Comparison of ENCODE assay signal across 13 cellular contexts in the genomic region with DNA sequence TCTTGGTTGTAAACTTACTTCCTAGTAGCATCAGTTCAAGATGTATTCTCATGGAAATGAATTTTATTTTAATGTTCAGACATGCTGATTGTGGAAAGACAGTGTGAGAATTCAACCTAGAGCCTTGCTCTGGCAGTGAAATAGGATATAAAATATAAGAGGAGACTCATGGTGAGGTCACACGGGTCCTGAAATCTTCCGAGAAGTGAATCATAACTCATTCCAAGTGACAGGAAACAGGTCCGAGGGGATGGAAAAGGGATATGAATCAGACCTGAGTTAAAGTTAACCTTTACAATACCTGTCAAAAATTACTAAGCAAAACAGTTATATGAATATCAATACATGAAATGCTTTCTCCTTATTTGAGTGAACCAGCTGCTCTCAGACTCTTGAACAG.
DNase-seq lines count a peak whose midpoint lies in the region; ATAC-seq and TF ChIP-seq lines count a peak whose summit lies in the region.
"Had no signal": no experiment of that assay in that cellular context is flagged by ENCODE, and none has a peak within 500 bp of the region (broad histone marks: within the 10 kb centered on the region; RNA-seq: fewer than 3 reads in every experiment).

No MANE protein-coding gene starts in this region.

- no peak for TF ChIP-seq CTCF in foreskin keratinocyte (conservative IDR thresholded peaks at IDR 0.05)

- H3K27me3 ChIP-seq in adipocyte (replicated peaks; ENCODE audit: control insufficient read depth, insufficient read depth, low read length) = no peaks in the 10 kb centered on the region
- H3K27me3 ChIP-seq in foreskin keratinocyte = no peaks in the 10 kb centered on the region
- H3K27me3 ChIP-seq: esophagus squamous epithelium had no signal

- no peak overlapping the region for H3K4me3 ChIP-seq in adipocyte (ENCODE audit: low read length)
- H3K4me3 ChIP-seq: esophagus squamous epithelium, thoracic aorta had no signal

- peaks cover 9 to 13% of the 10 kb centered on the region in 2 donors for H3K9me3 Mint-ChIP-seq in activated naive CD4-positive, alpha-beta T cell treated with anti-CD3 and anti-CD28 coated beads, Interleukin-2, amount 50 U/mL, for 72 hours

- ATAC-seq in foreskin keratinocyte = peak; percentile 100
- no peak for ATAC-seq in GM18867 (IDR thresholded peaks at IDR 0.05; ENCODE audit: unreplicated experiment)
- no peak for ATAC-seq in activated naive CD4-positive, alpha-beta T cell treated with anti-CD3 and anti-CD28 coated beads, Interleukin-2, amount 50 U/mL, for 72 hours

- H3K4me1 ChIP-seq in adipocyte (ENCODE audit: control insufficient read depth, insufficient read depth, low read length) (peaks cover 8% of the 10 kb centered on the region), foreskin keratinocyte (peaks cover 19% of the 10 kb centered on the region)
- H3K4me1 ChIP-seq: esophagus squamous epithelium had no signal

- no peaks in the 10 kb centered on the region for H3K36me3 ChIP-seq in adipocyte (ENCODE audit: control insufficient read depth, insufficient read depth, low read length, severe bottlenecking)
- H3K36me3 ChIP-seq: esophagus squamous epithelium, thoracic aorta had no signal

- DNase-seq in HS-5 (ENCODE audit: low read depth) (peak; percentile 82), adipocyte (ENCODE audit: low read depth) (peak; percentile 25), foreskin keratinocyte (peak; percentile 66 to 87), Ammon's horn (ENCODE audit: low spot score) (no peak), OCI-M1 (lab: John Stamatoyannopoulos, UW) (no peak)
- no peak for DNase-seq in activated naive CD4-positive, alpha-beta T cell treated with anti-CD3 and anti-CD28 coated beads, Interleukin-2, amount 50 U/mL, for 72 hours (ENCODE audit: low spot score in 2 of 2)
- DNase-seq: activated CD4-positive, alpha-beta T cell treated with anti-CD3 and anti-CD28 coated beads, Interleukin-2, amount 50 U/mL, for 48 hours; activated gamma-delta T cell; cerebellar nuclear complex; esophagus squamous epithelium; small intestine had no signal

- H3K27ac Mint-ChIP-seq in activated naive CD4-positive, alpha-beta T cell treated with anti-CD3 and anti-CD28 coated beads, Interleukin-2, amount 50 U/mL, for 72 hours = no peak overlapping the region

- peak overlapping the region; percentile 22 for H3K27ac ChIP-seq in foreskin keratinocyte
- H3K27ac ChIP-seq: esophagus squamous epithelium, thoracic aorta had no signal

- H3K9ac ChIP-seq in adipocyte (ENCODE audit: low read length) = no peak overlapping the region

- no peaks in the 10 kb centered on the region for H3K36me3 Mint-ChIP-seq in activated naive CD4-positive, alpha-beta T cell treated with anti-CD3 and anti-CD28 coated beads, Interleukin-2, amount 50 U/mL, for 72 hours

- H3K9me3 ChIP-seq in adipocyte (ENCODE audit: control insufficient read depth, low read length) = no peaks in the 10 kb centered on the region
- H3K9me3 ChIP-seq: esophagus squamous epithelium, thoracic aorta had no signal

Comparison
In these comparisons a context has a peak if more than half of its experiments do, and no peak if none do; other contexts are left out.
1. DNase-seq: peak in HS-5 (single experiment), adipocyte (single experiment) and foreskin keratinocyte (2 of 2); none in Ammon's horn (single experiment), OCI-M1 (single experiment) and activated naive CD4-positive, alpha-beta T cell treated with anti-CD3 and anti-CD28 coated beads, Interleukin-2, amount 50 U/mL, for 72 hours (0 of 2).